In genomic region chr9:26524225-26524624, GRCh38 we compare ENCODE assay signal across 2 cellular contexts.
TF ChIP-seq lines count a peak whose summit lies in the region.

No MANE protein-coding gene starts in this region.

TF ChIP-seq in SK-N-SH treated with all-trans-retinoic acid at 6 μM for 48 hours, 23 proteins besides CTCF, POLR2A, EP300 and RAD21:
- TF ChIP-seq TSHZ2 (CRISPR knock-in tag; IDR thresholded peaks at IDR 0.05), result peak; percentile 62
- TF ChIP-seq CSRNP3 (CRISPR knock-in tag; IDR thresholded peaks at IDR 0.05), result no peak
- TF ChIP-seq ISL1 (CRISPR knock-in tag; IDR thresholded peaks at IDR 0.05), result peak; percentile 40; the same call in 1 of the 2 replicates

TF ChIP-seq in SK-N-SH, 30 proteins besides CTCF, POLR2A, EP300 and RAD21 (continued from another document):
- TF ChIP-seq REST (IDR thresholded peaks at IDR 0.05; ENCODE audit: low read depth, low read length) (no peak), TAF1 (IDR thresholded peaks at IDR 0.05; ENCODE audit: borderline replicate concordance, low read depth, low read length) (no peak), ZBTB33 (IDR thresholded peaks at IDR 0.05; ENCODE audit: borderline replicate concordance, low read depth) (no peak), USF1 (IDR thresholded peaks at IDR 0.05; ENCODE audit: borderline replicate concordance, low read depth) (no peak), USF2 (IDR thresholded peaks at IDR 0.05; ENCODE audit: borderline replicate concordance, low read depth, low read length) (no peak)
